In the genomic region with DNA sequence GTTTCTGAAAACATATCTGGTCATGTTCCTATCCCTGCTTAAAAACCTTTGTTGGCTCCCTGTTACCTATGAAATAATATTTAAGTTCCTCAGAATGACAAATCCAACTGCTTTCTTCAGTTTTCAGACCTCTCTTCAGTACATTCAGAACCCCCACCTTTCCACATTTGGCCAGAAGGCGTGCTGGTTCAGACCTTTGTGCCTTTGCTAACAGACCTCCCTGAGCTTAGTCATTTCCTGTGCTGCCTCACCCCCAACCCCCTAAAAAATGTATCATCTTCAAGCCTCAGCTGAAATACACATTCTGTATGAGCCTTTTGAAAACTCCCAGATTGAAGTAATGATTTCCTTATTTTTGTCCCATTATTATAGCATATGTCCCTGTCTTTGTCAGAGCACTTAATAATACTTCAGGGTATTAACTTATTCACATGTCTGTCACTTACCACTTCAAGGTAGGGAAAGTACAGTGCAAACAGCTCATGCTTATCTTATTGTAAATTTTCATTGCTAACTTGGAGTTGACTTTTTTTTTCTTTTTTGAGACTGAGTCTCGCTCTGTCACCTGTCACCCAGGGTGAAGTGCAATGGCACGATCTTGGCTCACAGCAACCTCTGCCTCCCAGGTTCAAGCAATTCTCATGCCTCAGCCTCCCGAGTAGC, we compare ENCODE assay signal across 9 cellular contexts. TPM values are rescaled to one million over a fixed set of nuclear protein-coding genes. Genes with fewer than 3 reads are reported as not detected.
DNase-seq lines count a peak whose midpoint lies in the region; ATAC-seq and TF ChIP-seq lines count a peak whose summit lies in the region.
"Had no signal": no experiment of that assay in that cellular context is flagged by ENCODE, and none has a peak within 500 bp of the region (broad histone marks: within the 10 kb centered on the region; RNA-seq: fewer than 3 reads in every experiment).

No MANE protein-coding gene starts in this region.

- no peak for ATAC-seq in GM18870 (IDR thresholded peaks at IDR 0.05; ENCODE audit: unreplicated experiment)

- CTCF ChIA-PET in AG04450 (lab: Charles Lee) = interaction anchor here (0.9 to 8.2 kb wide), 4 partner anchors 66 to 151 kb away, joined by 3 to 61 read pairs (median 4); no protein-coding TSS in a partner anchor

- no peaks in the 10 kb centered on the region for H3K9me3 ChIP-seq in AG04450 (ENCODE audit: control insufficient read depth, insufficient read depth, low read length)

- H3K9me3 Mint-ChIP-seq in type B pancreatic cell = no peaks in the 10 kb centered on the region
- H3K9me3 Mint-ChIP-seq: dendritic cell treated with granulocyte-macrophage colony-stimulating factor and Interleukin-4, amounts not matched to agents 40 ng/mL and 50 ng/mL, for 4 days had no signal

- H3K27me3 Mint-ChIP-seq in type B pancreatic cell = no peaks in the 10 kb centered on the region
- H3K27me3 Mint-ChIP-seq: dendritic cell treated with granulocyte-macrophage colony-stimulating factor and Interleukin-4, amounts not matched to agents 40 ng/mL and 50 ng/mL, for 4 days had no signal

- POLR2A ChIA-PET in AG04450 (lab: Yijun Ruan, JAX) = interaction anchor here (0.6 to 2.0 kb wide), 2 partner anchors 38 to 1051 kb away, joined by 3 to 14 read pairs; a partner anchor contains a TSS

- DNase-seq in AG04450 (ENCODE audit: low read depth, low spot score) = peak; percentile 46
- peak; percentile 4 for DNase-seq in NOMO-1 treated with dmso at 0.1 percent for 144 hours (lab: John Stamatoyannopoulos, UW; ENCODE audit: unreplicated experiment)
- peak; percentile 59 for DNase-seq in activated gamma-delta T cell treated with anti-CD3 and anti-CD28 coated beads, Interleukin-2, amount 50 U/mL, for 16 hours (ENCODE audit: low read depth)
- DNase-seq in lung microvascular endothelial cell (ENCODE audit: low read depth in 2 of 2) = peak; percentile 40 to 91
- DNase-seq in type B pancreatic cell (ENCODE audit: extremely low spot score, unreplicated experiment) = no peak
- DNase-seq in NCI-H1092 treated with DMSO at 0.1 percent for 48 hours (lab: John Stamatoyannopoulos, UW) = no peak
- no peak for DNase-seq in Ammon's horn (ENCODE audit: low spot score)

- H3K27ac Mint-ChIP-seq in type B pancreatic cell = peak overlapping the region; percentile 33
- H3K27ac Mint-ChIP-seq: dendritic cell treated with granulocyte-macrophage colony-stimulating factor and Interleukin-4, amounts not matched to agents 40 ng/mL and 50 ng/mL, for 4 days had no signal

- H3K36me3 Mint-ChIP-seq in type B pancreatic cell = peaks cover 43% of the 10 kb centered on the region

- no peak overlapping the region; the same call in 1 of the 2 replicates for H3K4me3 ChIP-seq in AG04450 (ENCODE audit: low read depth, low read length)

- H3K27ac ChIP-seq in AG04450 (ENCODE audit: low read depth, low read length) = peak overlapping the region; percentile 77

- H3K4me3 Mint-ChIP-seq in type B pancreatic cell = no peak overlapping the region
- H3K4me3 Mint-ChIP-seq: dendritic cell treated with granulocyte-macrophage colony-stimulating factor and Interleukin-4, amounts not matched to agents 40 ng/mL and 50 ng/mL, for 4 days had no signal

- TF ChIP-seq CTCF in AG04450 (IDR thresholded peaks at IDR 0.05; ENCODE audit: low read depth, low read length) = peak; percentile 41; the same call in 1 of the 2 replicates
- no peak for TF ChIP-seq CTCF in type B pancreatic cell (conservative IDR thresholded peaks at IDR 0.05)

- H3K4me1 Mint-ChIP-seq in type B pancreatic cell (ENCODE audit: unreplicated experiment) = no peaks in the 10 kb centered on the region

- no peaks in the 10 kb centered on the region for H3K27me3 ChIP-seq in AG04450 (ENCODE audit: control insufficient read depth, insufficient read depth, low read length)

RNA-seq across cellular contexts. Expression of gene FAM217A, which starts 19.7 kb away (rescaled TPM):
- not detected in 2 replicates for polyA plus RNA-seq in AG04450 (2011; rRNA removed)
- not detected in 2 replicates for polyA minus RNA-seq in AG04450 (2011; rRNA and poly(A)+ RNA removed)
- not detected in 2 replicates for total RNA-seq in lung microvascular endothelial cell
- total RNA-seq in type B pancreatic cell (ENCODE audit: low replicate concordance) = not detected in 2 replicates

Comparison
In these comparisons a context has a peak if more than half of its experiments do, and no peak if none do; other contexts are left out.
1. DNase-seq: peak in AG04450 (single experiment), NOMO-1 treated with dmso at 0.1 percent for 144 hours (single experiment), activated gamma-delta T cell treated with anti-CD3 and anti-CD28 coated beads, Interleukin-2, amount 50 U/mL, for 16 hours (single experiment) and lung microvascular endothelial cell (2 of 2); none in type B pancreatic cell (single experiment), NCI-H1092 treated with DMSO at 0.1 percent for 48 hours (single experiment) and Ammon's horn (single experiment).